In the genomic region with DNA sequence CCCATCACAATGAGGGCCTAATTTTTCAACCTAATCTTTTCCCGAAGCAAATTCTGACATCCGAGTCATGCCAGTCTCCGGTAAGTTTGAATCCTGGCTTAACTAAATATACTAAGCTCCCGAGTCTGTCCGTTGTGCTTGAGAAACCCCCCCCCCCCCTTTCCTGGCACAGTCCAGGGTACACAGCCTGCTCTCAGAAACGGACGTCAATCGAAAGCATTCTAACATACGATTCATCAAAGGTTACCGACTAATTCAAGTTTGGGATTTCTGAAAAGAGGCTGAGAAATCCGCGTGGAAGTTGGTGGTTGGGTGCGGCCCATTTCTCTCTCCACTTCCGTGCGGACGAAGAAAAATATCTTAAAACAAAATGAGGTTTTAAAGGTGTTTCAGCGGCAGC, we compare ENCODE assay signal across 6 cellular contexts. TPM values are rescaled to one million over a fixed set of nuclear protein-coding genes. Genes with fewer than 3 reads are reported as not detected.
A peak's percentile ranks its signal among the peaks of the same experiment; 100 is the strongest.
DNase-seq lines count a peak whose midpoint lies in the region; FAIRE-seq and TF ChIP-seq lines count a peak whose summit lies in the region.

No MANE protein-coding gene starts in this region.

- no peak for TF ChIP-seq POLR2A in GM12892 (IDR thresholded peaks at IDR 0.05; ENCODE audit: low read depth, low read length)

- no peaks in the 10 kb centered on the region for H3K36me3 ChIP-seq in smooth muscle cell (ENCODE audit: low read depth)

- no peaks in the 10 kb centered on the region for H3K27me3 ChIP-seq in smooth muscle cell (ENCODE audit: low read depth)

- H2AFZ ChIP-seq in smooth muscle cell (ENCODE audit: low read depth), result peak overlapping the region; percentile 95

- FAIRE-seq in GM12892 (lab: Jason Lieb, UNC), result no peak

- H3K4me2 ChIP-seq in smooth muscle cell, result peak overlapping the region; percentile 91

- TF ChIP-seq CTCF in epithelial cell of esophagus (IDR thresholded peaks at IDR 0.05; ENCODE audit: insufficient read depth, low read depth, low read length, missing control alignments) (no peak), smooth muscle cell (IDR thresholded peaks at IDR 0.05; ENCODE audit: borderline replicate concordance, insufficient read depth, poor library complexity, severe bottlenecking) (no peak)

- no peaks in the 10 kb centered on the region for H3K9me3 ChIP-seq in smooth muscle cell (replicated peaks; ENCODE audit: low read depth)

- WGBS in smooth muscle cell (ENCODE audit: low lambda C conversion rate), result 3% methylated on average over 17 of the region's 17 CpGs

- peak; percentile 44 for DNase-seq in DMS 273 (lab: John Stamatoyannopoulos, UW; ENCODE audit: unreplicated experiment)
- no peak for DNase-seq in DMS 273 treated with DMSO at 0.1 percent for 48 hours (lab: John Stamatoyannopoulos, UW)
- peak; percentile 5 for DNase-seq in epithelial cell of esophagus (ENCODE audit: low read depth)
- no peak for DNase-seq in smooth muscle cell (lab: John Stamatoyannopoulos, UW; ENCODE audit: unreplicated experiment)
- no peak for DNase-seq in GM12892 (ENCODE audit: insufficient read length)
- no peak for DNase-seq in nucleus accumbens (lab: John Stamatoyannopoulos, UW)

- no peak overlapping the region for H3K27ac ChIP-seq in smooth muscle cell (ENCODE audit: low read depth)

- H3K4me3 ChIP-seq in epithelial cell of esophagus (ENCODE audit: low read length), result peak overlapping the region; percentile 85
- peak overlapping the region; percentile 73 for H3K4me3 ChIP-seq in smooth muscle cell

- peaks cover 13% of the 10 kb centered on the region for H3K4me1 ChIP-seq in smooth muscle cell (ENCODE audit: low read depth)

- H3K9ac ChIP-seq in smooth muscle cell (ENCODE audit: low read depth), result peak overlapping the region; percentile 68

- H3F3A ChIP-seq in smooth muscle cell (ENCODE audit: low read depth), result no peaks in the 10 kb centered on the region

- peaks cover 33% of the 10 kb centered on the region for H4K20me1 ChIP-seq in smooth muscle cell (ENCODE audit: low read depth)

- peaks cover 51% of the 10 kb centered on the region for H3K79me2 ChIP-seq in smooth muscle cell (ENCODE audit: low read depth)

RNA-seq across cellular contexts. Expression of a gene that starts 0.6 kb away (rescaled TPM):
- 33.3 and 38.8 TPM in 2 replicates for total RNA-seq in smooth muscle cell
- 30.3 and 44.0 TPM in 2 replicates for polyA plus RNA-seq in smooth muscle cell
- polyA plus RNA-seq in GM12892 (2012; ENCODE audit: missing spikeins), result 23.3 TPM

RNA-seq across cellular contexts. Expression of a gene that starts 17.2 kb away (rescaled TPM):
- total RNA-seq in smooth muscle cell, result 0.27 and 0.45 TPM in 2 replicates
- 0.16 TPM in 1 of 2 replicates, not detected in the other for polyA plus RNA-seq in smooth muscle cell
- polyA plus RNA-seq in GM12892 (2012; ENCODE audit: missing spikeins), result 0.64 TPM

RNA-seq across cellular contexts. Expression of a gene that starts 33.2 kb away (rescaled TPM):
- 18.9 and 19.7 TPM in 2 replicates for total RNA-seq in smooth muscle cell
- polyA plus RNA-seq in smooth muscle cell, result 18.9 and 21.2 TPM in 2 replicates
- 30.0 TPM for polyA plus RNA-seq in GM12892 (2012; ENCODE audit: missing spikeins)

RNA-seq across cellular contexts. Expression of a gene that starts 45.7 kb away (rescaled TPM):
- total RNA-seq in smooth muscle cell, result not detected in 2 replicates
- polyA plus RNA-seq in smooth muscle cell, result not detected in 2 replicates
- polyA plus RNA-seq in GM12892 (2012; ENCODE audit: missing spikeins), result not detected

RNA-seq across cellular contexts. Expression of a gene that starts 49.3 kb away (rescaled TPM):
- total RNA-seq in smooth muscle cell, result 27.7 and 45.5 TPM in 2 replicates
- polyA plus RNA-seq in smooth muscle cell, result 13.8 and 14.9 TPM in 2 replicates
- polyA plus RNA-seq in GM12892 (2012; ENCODE audit: missing spikeins), result 7.2 TPM

Comparison
In these comparisons a context has a peak if more than half of its experiments do, and no peak if none do; other contexts are left out.
1. DNase-seq: peak in DMS 273 (single experiment) and epithelial cell of esophagus (single experiment); none in DMS 273 treated with DMSO at 0.1 percent for 48 hours (single experiment), smooth muscle cell (single experiment), GM12892 (single experiment) and nucleus accumbens (0 of 56).